8 cellular contexts compared by ENCODE assay signal in genomic region chrX:103918050-103918449, GRCh38. TPM values are rescaled to one million over a fixed set of nuclear protein-coding genes. Genes with fewer than 3 reads are reported as not detected.
DNase-seq lines count a peak whose midpoint lies in the region; ATAC-seq and TF ChIP-seq lines count a peak whose summit lies in the region.

No MANE protein-coding gene starts in this region.

- no peak overlapping the region for H2BK15ac ChIP-seq in neuronal stem cell (ENCODE audit: low read length)

- TF ChIP-seq EP300 in upper lobe of left lung (IDR thresholded peaks at IDR 0.05) = no peak

- DNase-seq in AG20443 (ENCODE audit: low spot score) (peak; percentile 65), HuH-7.5 (ENCODE audit: low spot score) (peak; percentile 26), germinal center (ENCODE audit: low spot score) (peak; percentile 58), neuronal stem cell (ENCODE audit: low spot score) (peak; percentile 65), upper lobe of left lung (peak in 1 of 2 donors; percentile 40)
- DNase-seq in activated naive CD4-positive, alpha-beta T cell treated with Interleukin-2 at 50 U/mL for 16 hours = peak; percentile 55

- H3K27me3 ChIP-seq in OCI-LY1 (ENCODE audit: insufficient read depth, low read length) = no peaks in the 10 kb centered on the region
- H3K27me3 ChIP-seq in neuronal stem cell (ENCODE audit: control insufficient read depth in 3 of 3, insufficient read depth in 3 of 3, low read depth in 1 of 3, low read length in 3 of 3) = no peaks in the 10 kb centered on the region
- peaks cover 0 to 3% (median 0%) of the 10 kb centered on the region in 4 donors for H3K27me3 ChIP-seq in upper lobe of left lung

- H3K79me2 ChIP-seq in OCI-LY1 (ENCODE audit: insufficient read depth, low read length) = no peaks in the 10 kb centered on the region

- peak overlapping the region; percentile 64 for H3K18ac ChIP-seq in neuronal stem cell (ENCODE audit: low read length)

- H2BK120ac ChIP-seq in neuronal stem cell (ENCODE audit: low read depth, low read length) = no peak overlapping the region

- H3K9ac ChIP-seq in OCI-LY1 (ENCODE audit: low read length) = peak overlapping the region; percentile 88
- H3K9ac ChIP-seq in neuronal stem cell (ENCODE audit: low read depth, low read length, poor library complexity) = no peak overlapping the region

- H3K9me3 ChIP-seq in OCI-LY1 (ENCODE audit: low read length) (no peaks in the 10 kb centered on the region), neuronal stem cell (replicated peaks in 1 of 2; ENCODE audit: control insufficient read depth in 2 of 2, insufficient read depth in 1 of 2, low read depth in 1 of 2, low read length in 2 of 2) (no peaks in the 10 kb centered on the region), upper lobe of left lung (no peaks in the 10 kb centered on the region)

- no peak for TF ChIP-seq POLR2A in upper lobe of left lung (IDR thresholded peaks at IDR 0.05)

- peaks cover 23% of the 10 kb centered on the region for H3K4me1 ChIP-seq in OCI-LY1 (ENCODE audit: insufficient read depth, low read length, severe bottlenecking)
- peaks cover 0 to 2% of the 10 kb centered on the region in 2 donors for H3K4me1 ChIP-seq in neuronal stem cell (ENCODE audit: control insufficient read depth in 2 of 2, insufficient read depth in 1 of 2, low read depth in 1 of 2, low read length in 2 of 2)
- H3K4me1 ChIP-seq in upper lobe of left lung = no peaks in the 10 kb centered on the region

- no peak overlapping the region for H2BK12ac ChIP-seq in neuronal stem cell (ENCODE audit: low read length)

- H3K4me3 ChIP-seq in OCI-LY1 (ENCODE audit: low read depth, low read length, poor library complexity, severe bottlenecking) (peak overlapping the region; percentile 79), neuronal stem cell (ENCODE audit: low read length in 2 of 2) (peak overlapping the region; percentile 61 to 89), upper lobe of left lung (peak overlapping the region; percentile 32 to 66 (median 58))

- H3K9me2 ChIP-seq in OCI-LY1 (ENCODE audit: low read depth, low read length) = no peaks in the 10 kb centered on the region

- H3F3A ChIP-seq in OCI-LY1 (ENCODE audit: insufficient read depth, low read length) = no peaks in the 10 kb centered on the region

- H2AFZ ChIP-seq in OCI-LY1 (ENCODE audit: low read length) (no peak overlapping the region), neuronal stem cell (ENCODE audit: low read length) (peak overlapping the region; percentile 89)

- H3K4me2 ChIP-seq in OCI-LY1 (ENCODE audit: low read length) = peak overlapping the region; percentile 97
- peak overlapping the region; percentile 57 for H3K4me2 ChIP-seq in neuronal stem cell (ENCODE audit: insufficient read depth, low read length, poor library complexity, severe bottlenecking)

- H2AK5ac ChIP-seq in neuronal stem cell (ENCODE audit: low read depth, low read length) = no peak overlapping the region

- peak; percentile 61 for TF ChIP-seq CTCF in OCI-LY1 (IDR thresholded peaks at IDR 0.05; ENCODE audit: low read length)
- peak; percentile 8 to 44 (median 26) for TF ChIP-seq CTCF in upper lobe of left lung (IDR thresholded peaks at IDR 0.05)

- WGBS in neuronal stem cell (ENCODE audit: extremely low coverage in 2 of 2, insufficient read length in 2 of 2, insufficient replicate concordance in 1 of 2), 2 donors = no CpG with 5 or more reads among the region's 18 CpGs
- WGBS in upper lobe of left lung, 2 donors = 0 to 22% methylated on average over 9 to 18 of the region's 18 CpGs

- H3K14ac ChIP-seq in neuronal stem cell (ENCODE audit: low read length) = no peak overlapping the region

- no peak overlapping the region for H3K4ac ChIP-seq in neuronal stem cell (ENCODE audit: low read length)

- H3K79me1 ChIP-seq in neuronal stem cell (ENCODE audit: low read depth, low read length) = no peaks in the 10 kb centered on the region

- no peak overlapping the region for H4K91ac ChIP-seq in neuronal stem cell (ENCODE audit: low read depth, low read length, poor library complexity)

- no peak overlapping the region for H2BK5ac ChIP-seq in neuronal stem cell (ENCODE audit: low read length)

- no peaks in the 10 kb centered on the region for H4K20me1 ChIP-seq in OCI-LY1 (ENCODE audit: insufficient read depth, low read length)

- no peak overlapping the region for H3K23ac ChIP-seq in neuronal stem cell (ENCODE audit: low read depth, low read length, poor library complexity)

- H3K36me3 ChIP-seq in OCI-LY1 (ENCODE audit: insufficient read depth, low read length) (no peaks in the 10 kb centered on the region), neuronal stem cell (replicated peaks in 1 of 2; ENCODE audit: control insufficient read depth in 2 of 2, insufficient read depth in 2 of 2, low read length in 2 of 2) (peaks cover 0 to 2% of the 10 kb centered on the region in 2 donors), upper lobe of left lung (no peaks in the 10 kb centered on the region)

- H3K27ac ChIP-seq in OCI-LY1 (ENCODE audit: low read depth, low read length, poor library complexity, severe bottlenecking) = peak overlapping the region; percentile 89
- H3K27ac ChIP-seq in neuronal stem cell (replicated peaks; ENCODE audit: low read length) = peak overlapping the region; percentile 63
- peak overlapping the region in 2 of 4 donors; percentile 72 to 83 for H3K27ac ChIP-seq in upper lobe of left lung

- ATAC-seq in GM18909 (IDR thresholded peaks at IDR 0.05; ENCODE audit: poor library complexity, unreplicated experiment) = peak; percentile 34
- ATAC-seq in upper lobe of left lung (ENCODE audit: low FRiP score in 2 of 2) = peak; percentile 73 to 85

- H4K8ac ChIP-seq in neuronal stem cell (ENCODE audit: low read depth, low read length) = no peak overlapping the region

RNA-seq across cellular contexts. Expression of gene TMSB15B, which starts 44.4 kb away (rescaled TPM):
- 30.6 TPM for polyA plus RNA-seq in neuronal stem cell (2013, experiment 1 of 2)
- 32.1 TPM for polyA plus RNA-seq in neuronal stem cell (2013, experiment 2 of 2)
- total RNA-seq in upper lobe of left lung = 1 to 10 TPM; 1.0 to 4.9 (median 1.8) TPM
